In genomic region chrX:47561653-47562151, GRCh38 we compare ENCODE assay signal across 1 cellular context.
TF ChIP-seq lines count a peak whose summit lies in the region.

No MANE protein-coding gene starts in this region.

TF ChIP-seq in WTC11, 78 proteins besides CTCF, POLR2A, EP300 and RAD21 (continued from another document):
- TF ChIP-seq PREB (CRISPR knock-in tag; IDR thresholded peaks at IDR 0.05; ENCODE audit: borderline replicate concordance), result no peak
